26 cellular contexts compared by ENCODE assay signal in genomic region chrX:9765072-9765736, GRCh38. TPM values are rescaled to one million over a fixed set of nuclear protein-coding genes. Genes with fewer than 3 reads are reported as not detected.
DNase-seq lines count a peak whose midpoint lies in the region; FAIRE-seq and TF ChIP-seq lines count a peak whose summit lies in the region.
"Had no signal": no experiment of that assay in that cellular context is flagged by ENCODE, and none has a peak within 500 bp of the region (broad histone marks: within the 10 kb centered on the region; RNA-seq: fewer than 3 reads in every experiment).

No MANE protein-coding gene starts in this region.

- no peak for TF ChIP-seq RAD21 in H1 (IDR thresholded peaks at IDR 0.05 in 1 of 2, conservative IDR thresholded peaks at IDR 0.05 in 1 of 2; ENCODE audit: low read depth in 2 of 2, low read length in 2 of 2)

- POLR2A ChIA-PET in H1 (lab: Charles Lee; ENCODE audit: partially characterized antibody): interaction anchor here (0.7 to 0.9 kb wide), 2 partner anchors 11 to 23 kb away, joined by 3 read pairs; no protein-coding TSS in a partner anchor
- POLR2A ChIA-PET in OCI-LY7 (lab: Charles Lee): no interaction called here

- H3K36me3 ChIP-seq in H1 (ENCODE audit: control insufficient read depth in 2 of 4, insufficient read depth in 4 of 4, low read length in 3 of 4) (no peaks in the 10 kb centered on the region), iPS-20b (ENCODE audit: insufficient read depth, low read depth, low read length) (no peaks in the 10 kb centered on the region), trophoblast cell (ENCODE audit: control insufficient read depth in 1 of 2, insufficient read depth in 2 of 2, low read length in 2 of 2) (no peaks in the 10 kb centered on the region), Peyer's patch (no peaks in the 10 kb centered on the region), OCI-LY7 (ENCODE audit: insufficient read depth, low read length) (no peaks in the 10 kb centered on the region)
- H3K36me3 ChIP-seq: stomach, uterus had no signal

- H2BK15ac ChIP-seq in H9 (ENCODE audit: low read depth, low read length) (no peak overlapping the region), H1 (ENCODE audit: low read length) (no peak overlapping the region)

- H3K14ac ChIP-seq in H9 (ENCODE audit: insufficient read depth, low read length): peak overlapping the region; percentile 88
- H3K14ac ChIP-seq in H1 (ENCODE audit: insufficient read length): no peak overlapping the region
- H3K14ac ChIP-seq in trophoblast cell (ENCODE audit: low read length): peak overlapping the region; percentile 51

- H2BK12ac ChIP-seq in H9 (ENCODE audit: insufficient read length, low read depth, low read length): peak overlapping the region; percentile 77
- no peak overlapping the region for H2BK12ac ChIP-seq in H1 (ENCODE audit: low read depth, low read length)
- H2BK12ac ChIP-seq in trophoblast cell (ENCODE audit: low read length): peak overlapping the region; percentile 80

- peaks cover 0 to 8% (median 4%) of the 10 kb centered on the region in 3 experiments; a peak in 3 of 7 replicates for H3K36me3 Mint-ChIP-seq in H9 (ENCODE audit: insufficient read depth in 1 of 3, low read depth in 3 of 3)
- H3K36me3 Mint-ChIP-seq: activated naive CD4-positive, alpha-beta T cell treated with anti-CD3 and anti-CD28 coated beads, Interleukin-2, amount 50 U/mL, for 72 hours; brain; CD4-positive, CD25-positive, alpha-beta regulatory T cell; memory B cell had no signal

- H3K27me3 ChIP-seq in H9 (ENCODE audit: insufficient read depth, low read length) (no peaks in the 10 kb centered on the region), H1 (replicated peaks in 1 of 4; ENCODE audit: control insufficient read depth in 3 of 4, extremely low read depth in 1 of 4, insufficient read depth in 3 of 4, low read length in 3 of 4) (no peaks in the 10 kb centered on the region), iPS-20b (ENCODE audit: insufficient read depth, low read length) (no peaks in the 10 kb centered on the region), trophoblast cell (ENCODE audit: insufficient read depth, low read length) (no peaks in the 10 kb centered on the region), Peyer's patch (no peaks in the 10 kb centered on the region)
- H3K27me3 ChIP-seq: uterus had no signal

- TF ChIP-seq EP300 in H1 (IDR thresholded peaks at IDR 0.05; ENCODE audit: borderline replicate concordance in 1 of 2, low read depth in 2 of 2, low read length in 2 of 2): no peak

- H4K8ac ChIP-seq in H9 (replicated peaks; ENCODE audit: insufficient read length, low read depth, low read length) (no peak overlapping the region), H1 (ENCODE audit: extremely low read depth, insufficient read depth, low read length) (peak overlapping the region; percentile 79; the same call in 1 of the 2 replicates), trophoblast cell (ENCODE audit: low read depth, low read length) (peak overlapping the region; percentile 78)

- H3K56ac ChIP-seq in H9 (ENCODE audit: insufficient read length, low read depth, low read length) (no peak overlapping the region), H1 (replicated peaks; ENCODE audit: insufficient read length, low read depth, low read length) (no peak overlapping the region)

- peak overlapping the region; percentile 62 to 69 for H3K4me3 Mint-ChIP-seq in H9
- H3K4me3 Mint-ChIP-seq: brain, HFFc6, memory B cell had no signal

- TF ChIP-seq CTCF in H9 (conservative IDR thresholded peaks at IDR 0.05) (no peak), H1 (IDR thresholded peaks at IDR 0.05; ENCODE audit: control extremely low read depth in 1 of 3, insufficient read depth in 1 of 3, low read depth in 1 of 3, low read length in 3 of 3) (no peak), Peyer's patch (IDR thresholded peaks at IDR 0.05) (no peak), OCI-LY7 (conservative IDR thresholded peaks at IDR 0.05; ENCODE audit: low read length) (no peak)

- no peak for FAIRE-seq in H1 (lab: Jason Lieb, UNC)
- FAIRE-seq: GM18507 had no signal

- H3K4ac ChIP-seq in H9 (ENCODE audit: low read depth, low read length): no peak overlapping the region
- H3K4ac ChIP-seq in H1 (replicated peaks; ENCODE audit: insufficient read length, low read depth, low read length): no peak overlapping the region
- H3K4ac ChIP-seq in trophoblast cell (ENCODE audit: low read depth, low read length): peak overlapping the region; percentile 36

- H3K9me2 ChIP-seq in OCI-LY7 (ENCODE audit: insufficient read depth, low read length): no peaks in the 10 kb centered on the region

- H2AFZ ChIP-seq in H9 (ENCODE audit: low read length) (no peak overlapping the region), H1 (ENCODE audit: low read length) (no peak overlapping the region; the same call in 1 of the 2 replicates), trophoblast cell (ENCODE audit: insufficient read depth, low read length, poor library complexity) (peak overlapping the region; percentile 74), OCI-LY7 (ENCODE audit: low read length) (no peak overlapping the region)

- no peak for TF ChIP-seq POLR2A in H1 (IDR thresholded peaks at IDR 0.05; ENCODE audit: control extremely low read depth in 1 of 2, low read depth in 2 of 2, low read length in 2 of 2)
- no peak for TF ChIP-seq POLR2A in Peyer's patch (IDR thresholded peaks at IDR 0.05)

- H3K4me3 ChIP-seq in H1 (ENCODE audit: extremely low read depth in 1 of 4, insufficient read depth in 2 of 4, low read depth in 3 of 4, low read length in 4 of 4) (peak overlapping the region; percentile 43 to 66 (median 58)), iPS-20b (ENCODE audit: low read length) (peak overlapping the region; percentile 60; the same call in 1 of the 2 replicates), trophoblast cell (ENCODE audit: low read depth, low read length) (peak overlapping the region; percentile 58), Peyer's patch (no peak overlapping the region), OCI-LY7 (ENCODE audit: low read depth, low read length, poor library complexity, severe bottlenecking) (no peak overlapping the region)
- H3K4me3 ChIP-seq: stomach, uterus had no signal

- H2AK5ac ChIP-seq in H9 (ENCODE audit: insufficient read length, low read length) (no peak overlapping the region), H1 (ENCODE audit: low read depth, low read length) (no peak overlapping the region), trophoblast cell (ENCODE audit: low read length) (no peak overlapping the region)

- no peak overlapping the region for H3T11ph ChIP-seq in H9 (ENCODE audit: low read length)

- no peak overlapping the region for H2BK5ac ChIP-seq in H9 (ENCODE audit: insufficient read length, low read length)
- H2BK5ac ChIP-seq in H1 (ENCODE audit: low read depth, low read length): no peak overlapping the region
- no peak overlapping the region for H2BK5ac ChIP-seq in trophoblast cell (ENCODE audit: low read depth, low read length, poor library complexity)

- no peak overlapping the region for H3K23ac ChIP-seq in H9 (ENCODE audit: insufficient read length, low read depth, low read length)
- H3K23ac ChIP-seq in H1 (ENCODE audit: insufficient read length): no peak overlapping the region
- no peak overlapping the region for H3K23ac ChIP-seq in trophoblast cell (ENCODE audit: low read length)

- H3K9me3 Mint-ChIP-seq in H9: peaks cover 20 to 52% of the 10 kb centered on the region in 2 experiments
- H3K9me3 Mint-ChIP-seq: activated naive CD4-positive, alpha-beta T cell treated with anti-CD3 and anti-CD28 coated beads, Interleukin-2, amount 50 U/mL, for 72 hours; HFFc6; memory B cell had no signal

- H2BK120ac ChIP-seq in H9 (ENCODE audit: low read depth, low read length, poor library complexity, severe bottlenecking): no peak overlapping the region
- no peak overlapping the region for H2BK120ac ChIP-seq in H1 (replicated peaks; ENCODE audit: low read depth, low read length)
- H2BK120ac ChIP-seq in trophoblast cell (ENCODE audit: insufficient read depth, low read length, poor library complexity): peak overlapping the region; percentile 43

- no peaks in the 10 kb centered on the region for H3K9me3 ChIP-seq in H9 (ENCODE audit: control insufficient read depth, low read depth, low read length)
- H3K9me3 ChIP-seq in H1 (ENCODE audit: insufficient read depth in 2 of 2, low read depth in 1 of 2, low read length in 1 of 2): no peaks in the 10 kb centered on the region
- H3K9me3 ChIP-seq in iPS-20b (ENCODE audit: insufficient read depth, low read depth, low read length): no peaks in the 10 kb centered on the region
- no peaks in the 10 kb centered on the region for H3K9me3 ChIP-seq in trophoblast cell (ENCODE audit: insufficient read depth, low read depth, low read length)
- H3K9me3 ChIP-seq in Peyer's patch: no peaks in the 10 kb centered on the region
- no peaks in the 10 kb centered on the region for H3K9me3 ChIP-seq in OCI-LY7 (ENCODE audit: low read length)
- H3K9me3 ChIP-seq: uterus had no signal

- H3K18ac ChIP-seq in H9 (ENCODE audit: insufficient read length, low read depth, low read length): peak overlapping the region; percentile 70
- H3K18ac ChIP-seq in H1 (ENCODE audit: extremely low read depth, low read length): peak overlapping the region; percentile 83; the same call in 1 of the 2 replicates
- H3K18ac ChIP-seq in trophoblast cell (ENCODE audit: low read length): peak overlapping the region; percentile 53

- H3K79me1 ChIP-seq in H9 (ENCODE audit: insufficient read depth, low read depth, low read length, poor library complexity, severe bottlenecking) (no peaks in the 10 kb centered on the region), H1 (ENCODE audit: low read depth, low read length) (no peaks in the 10 kb centered on the region), trophoblast cell (ENCODE audit: low read length) (peaks cover 4% of the 10 kb centered on the region)

- H3K9ac ChIP-seq in H9 (ENCODE audit: extremely low read depth, insufficient read length, low read length) (peak overlapping the region; percentile 42), H1 (replicated peaks in 1 of 4; ENCODE audit: extremely low read depth in 1 of 4, low read depth in 3 of 4, low read length in 3 of 4) (peak overlapping the region; percentile 51 to 78 (median 64)), iPS-20b (ENCODE audit: low read depth, low read length) (peak overlapping the region; percentile 53), trophoblast cell (ENCODE audit: low read length) (no peak overlapping the region)

- DNase-seq in H9 (peak; percentile 40), H1 (ENCODE audit: low read depth in 1 of 2, low spot score in 2 of 2) (peak in 1 of 2 experiments; percentile 63), trophoblast cell (no peak), NCI-H2029 (lab: John Stamatoyannopoulos, UW) (no peak), GOT3 (lab: John Stamatoyannopoulos, UW) (no peak), Peyer's patch (no peak), OCI-LY7 (ENCODE audit: low spot score) (no peak)
- DNase-seq: ACHN; activated CD4-positive, alpha-beta T cell treated with anti-CD3 and anti-CD28 coated beads, Interleukin-2, amount 50 U/mL, for 4 hours; CD4-positive, CD25-positive, alpha-beta regulatory T cell; DMS79; effector CD8-positive, alpha-beta T cell; HFFc6; NCI-H146; NCI-H2227 treated with DMSO at 0.1 percent for 48 hours; RPMI8226; stimulated activated CD4-positive, alpha-beta T cell treated with anti-CD3 and anti-CD28 coated beads, Interleukin-1b, Interleukin-23, amount 100 ng/mL, for 48 hours; stomach; SW 1271; uterus had no signal

- H3K23me2 ChIP-seq in H9 (ENCODE audit: insufficient read length, low read depth, low read length, poor library complexity, severe bottlenecking): peaks cover 4% of the 10 kb centered on the region
- 0 out of 2 replicates have a peak, but pooled peaks cover 2% of the 10 kb centered on the region for H3K23me2 ChIP-seq in H1 (ENCODE audit: low read depth, low read length)

- peaks cover 6% of the 10 kb centered on the region for H3K27me3 Mint-ChIP-seq in H9 (ENCODE audit: low read depth)

- H4K20me1 ChIP-seq in H9 (ENCODE audit: control insufficient read depth, insufficient read depth, insufficient read length) (no peaks in the 10 kb centered on the region), H1 (replicated peaks in 1 of 2; ENCODE audit: control insufficient read depth in 1 of 2, insufficient read depth in 2 of 2, low read length in 2 of 2) (no peaks in the 10 kb centered on the region), OCI-LY7 (ENCODE audit: insufficient read depth, low read length) (no peaks in the 10 kb centered on the region)

- intact Hi-C loops in OCI-LY7 (cut with micrococcal nuclease; ENCODE audit: unreplicated experiment): no loop called here

- no peak overlapping the region for H3K27ac Mint-ChIP-seq in H9
- H3K27ac Mint-ChIP-seq: activated naive CD4-positive, alpha-beta T cell treated with anti-CD3 and anti-CD28 coated beads, Interleukin-2, amount 50 U/mL, for 72 hours; brain; CD4-positive, CD25-positive, alpha-beta regulatory T cell; HFFc6; memory B cell had no signal

- no peak overlapping the region for H4K5ac ChIP-seq in H9 (ENCODE audit: insufficient read length, low read depth, low read length)
- peak overlapping the region; percentile 41 for H4K5ac ChIP-seq in H1 (ENCODE audit: insufficient read length, low read depth, low read length)

- H4K91ac ChIP-seq in H9 (ENCODE audit: insufficient read length, low read depth, low read length): no peak overlapping the region
- peak overlapping the region; percentile 56 for H4K91ac ChIP-seq in H1 (replicated peaks; ENCODE audit: insufficient read length, low read length)
- H4K91ac ChIP-seq in trophoblast cell (ENCODE audit: low read depth, low read length): no peak overlapping the region

- no peak overlapping the region for H3K27ac ChIP-seq in H9 (ENCODE audit: insufficient read length, low read depth, low read length)
- no peak overlapping the region; the same call in 1 of the 2 replicates for H3K27ac ChIP-seq in H1 (ENCODE audit: low read depth, low read length)
- no peak overlapping the region for H3K27ac ChIP-seq in iPS-20b (ENCODE audit: low read length)
- H3K27ac ChIP-seq in trophoblast cell (ENCODE audit: low read depth, low read length): no peak overlapping the region
- no peak overlapping the region for H3K27ac ChIP-seq in Peyer's patch
- H3K27ac ChIP-seq in OCI-LY7 (ENCODE audit: low read depth, low read length, poor library complexity, severe bottlenecking): no peak overlapping the region
- H3K27ac ChIP-seq: stomach, uterus had no signal

- H3K79me2 ChIP-seq in H9 (ENCODE audit: insufficient read depth, low read length): peaks cover 1% of the 10 kb centered on the region; the same call in 1 of the 2 replicates
- H3K79me2 ChIP-seq in H1 (ENCODE audit: control insufficient read depth in 1 of 2, insufficient read depth in 2 of 2, low read length in 2 of 2): peaks cover 0 to 10% of the 10 kb centered on the region in 2 experiments; a peak in 1 of 4 replicates
- H3K79me2 ChIP-seq in trophoblast cell (ENCODE audit: control insufficient read depth, insufficient read depth, low read length, poor library complexity): peaks cover 4% of the 10 kb centered on the region
- H3K79me2 ChIP-seq in OCI-LY7 (ENCODE audit: insufficient read depth, low read depth, low read length): no peaks in the 10 kb centered on the region

- H2BK20ac ChIP-seq in H9 (ENCODE audit: low read depth, low read length, poor library complexity, severe bottlenecking): no peak overlapping the region
- no peak overlapping the region for H2BK20ac ChIP-seq in H1 (ENCODE audit: low read length)

- CTCF ChIA-PET in H1 (lab: Charles Lee; ENCODE audit: partially characterized antibody) (no interaction called here), OCI-LY7 (lab: Charles Lee; ENCODE audit: unreplicated experiment) (no interaction called here)

- peaks cover 2% of the 10 kb centered on the region; the same call in 1 of the 2 replicates for H3K4me1 ChIP-seq in H9 (ENCODE audit: insufficient read depth, low read length)
- peaks cover 0 to 3% (median 0%) of the 10 kb centered on the region in 4 experiments; a peak in 1 of 7 replicates for H3K4me1 ChIP-seq in H1 (replicated peaks in 1 of 4; ENCODE audit: control insufficient read depth in 3 of 4, insufficient read depth in 4 of 4, low read length in 3 of 4)
- H3K4me1 ChIP-seq in iPS-20b (ENCODE audit: insufficient read depth, low read length): peaks cover 4% of the 10 kb centered on the region; the same call in 1 of the 2 replicates
- H3K4me1 ChIP-seq in trophoblast cell (ENCODE audit: control insufficient read depth in 1 of 2, insufficient read depth in 2 of 2, low read length in 2 of 2): peaks cover 4% of the 10 kb centered on the region in 2 experiments
- no peaks in the 10 kb centered on the region for H3K4me1 ChIP-seq in Peyer's patch
- H3K4me1 ChIP-seq in OCI-LY7 (ENCODE audit: insufficient read depth, low read length, poor library complexity, severe bottlenecking): peaks cover 15% of the 10 kb centered on the region
- H3K4me1 ChIP-seq: uterus had no signal

- H3K4me2 ChIP-seq in H9 (ENCODE audit: insufficient read depth, insufficient read length, low read length) (peak overlapping the region; percentile 36), H1 (ENCODE audit: insufficient read depth in 1 of 2, low read depth in 2 of 2, low read length in 2 of 2) (peak overlapping the region; percentile 59 to 76), trophoblast cell (ENCODE audit: low read length) (peak overlapping the region; percentile 74), OCI-LY7 (ENCODE audit: low read length) (no peak overlapping the region)

- no TSS peak for BruUV-seq in OCI-LY7 (replicated peaks; lab: Mats Ljungman, UMichigan)

- H4K12ac ChIP-seq in trophoblast cell (ENCODE audit: low read depth, low read length): peak overlapping the region; percentile 43

- WGBS in H9 (ENCODE audit: extremely low coverage, insufficient read length, low lambda C conversion rate): no CpG with 5 or more reads among the region's 67 CpGs
- WGBS in H1 (ENCODE audit: extremely low coverage in 1 of 2, insufficient coverage in 1 of 2, insufficient read length in 1 of 2, insufficient replicate concordance in 2 of 2, low coverage in 1 of 2, low lambda C conversion rate in 2 of 2, missing lambda C conversion rate in 1 of 2), 2 experiments: 13% methylated on average over 16 of the region's 67 CpGs; no CpG with 5 or more reads in 1 of the 2 experiments
- no CpG with 5 or more reads among the region's 67 CpGs for WGBS in trophoblast cell (ENCODE audit: extremely low coverage, insufficient coverage, insufficient read length)

- peaks cover 0 to 12% of the 10 kb centered on the region in 2 experiments; a peak in 2 of 4 replicates for H3K4me1 Mint-ChIP-seq in H9
- H3K4me1 Mint-ChIP-seq: memory B cell had no signal

RNA-seq across cellular contexts. Expression of gene GPR143, which starts 0.4 kb away (rescaled TPM):
- total RNA-seq in H9 (2021): 7.1 and 7.9 TPM in 2 replicates
- total RNA-seq in H1 (2021; fragmentation: NEBNext Ultra II Directional; extraction: Animal tissue kit (Norgen Biotek cat#: 25700)): 18.5 and 19.3 TPM in 2 replicates
- polyA plus RNA-seq in H1 (2011; rRNA removed): 30.7 and 36.1 TPM in 2 replicates
- 24.1 TPM for polyA plus RNA-seq in H1 (2011; cell fraction: cytosol; rRNA removed)
- polyA plus RNA-seq in H1 (2011; cell fraction: nucleus; rRNA removed): 28.3 TPM
- polyA plus RNA-seq in H1 (2012, experiment 1 of 2): 16.9 to 26.4 TPM (median 22.1 TPM) in 4 replicates
- polyA plus RNA-seq in H1 (2012, experiment 2 of 2): 26.6 TPM
- polyA plus RNA-seq in H1 (2013, experiment 1 of 2): 15.6 TPM
- polyA plus RNA-seq in H1 (2013, experiment 2 of 2): 16.3 TPM
- 28.3 and 30.7 TPM in 2 replicates for polyA minus RNA-seq in H1 (2011; rRNA and poly(A)+ RNA removed)
- 14.5 TPM for polyA minus RNA-seq in H1 (2011; cell fraction: cytosol; rRNA and poly(A)+ RNA removed)
- polyA minus RNA-seq in H1 (2011; cell fraction: nucleus; rRNA and poly(A)+ RNA removed): 12.9 TPM
- 4.8 TPM in 2 replicates for polyA plus RNA-seq in trophoblast cell (2013)
- total RNA-seq in Peyer's patch: not detected
- not detected in 2 replicates for total RNA-seq in OCI-LY7 (2014; rRNA removed; shearing (Covaris generic))
- total RNA-seq in OCI-LY7 (2022): not detected in 2 replicates
- total RNA-seq: activated naive CD4-positive, alpha-beta T cell treated with anti-CD3 and anti-CD28 coated beads, Interleukin-2, amount 50 U/mL, for 72 hours; CD4-positive, CD25-positive, alpha-beta regulatory T cell; HFFc6; sciatic nerve had no signal

RNA-seq across cellular contexts. Expression of gene SHROOM2, which starts 21.0 kb away (rescaled TPM):
- total RNA-seq in H9 (2021) (13.9 and 15.3 TPM in 2 replicates), Peyer's patch (1 to 10 TPM; 1.8 to 7.4 (median 3.3) TPM), OCI-LY7 (2022) (not detected in 2 replicates)
- 14.1 and 14.2 TPM in 2 replicates for total RNA-seq in H1 (2021; fragmentation: NEBNext Ultra II Directional; extraction: Animal tissue kit (Norgen Biotek cat#: 25700))
- polyA plus RNA-seq in H1 (2011; rRNA removed): 3.4 and 6.0 TPM in 2 replicates
- polyA plus RNA-seq in H1 (2011; cell fraction: cytosol; rRNA removed): 2.5 TPM
- polyA plus RNA-seq in H1 (2011; cell fraction: nucleus; rRNA removed): 8.0 TPM
- polyA plus RNA-seq in H1 (2012, experiment 1 of 2): 8.4 to 9.7 TPM (median 9.0 TPM) in 4 replicates
- 4.7 TPM for polyA plus RNA-seq in H1 (2012, experiment 2 of 2)
- polyA plus RNA-seq in H1 (2013, experiment 1 of 2): 6.2 TPM
- polyA plus RNA-seq in H1 (2013, experiment 2 of 2): 5.9 TPM
- 6.0 and 6.7 TPM in 2 replicates for polyA minus RNA-seq in H1 (2011; rRNA and poly(A)+ RNA removed)
- 8.9 TPM for polyA minus RNA-seq in H1 (2011; cell fraction: cytosol; rRNA and poly(A)+ RNA removed)
- 10.6 TPM for polyA minus RNA-seq in H1 (2011; cell fraction: nucleus; rRNA and poly(A)+ RNA removed)
- polyA plus RNA-seq in trophoblast cell (2013): 14.5 and 14.6 TPM in 2 replicates
- total RNA-seq in OCI-LY7 (2014; rRNA removed; shearing (Covaris generic)): not detected in 2 replicates
- total RNA-seq: activated naive CD4-positive, alpha-beta T cell treated with anti-CD3 and anti-CD28 coated beads, Interleukin-2, amount 50 U/mL, for 72 hours had no signal
- polyA plus RNA-seq: CD4-positive, CD25-positive, alpha-beta regulatory T cell had no signal

Comparison
In these comparisons a context has a peak if more than half of its experiments do, and no peak if none do; other contexts are left out.
1. H3K4me3 ChIP-seq: peak in H1 (4 of 4), iPS-20b (single experiment) and trophoblast cell (single experiment); none in Peyer's patch (0 of 4) and OCI-LY7 (single experiment).
2. Peak in every context shown above with its lines, with median percentiles within 50 percentile points of each other: H3K18ac ChIP-seq.